9 cellular contexts compared by ENCODE assay signal in the genomic region with DNA sequence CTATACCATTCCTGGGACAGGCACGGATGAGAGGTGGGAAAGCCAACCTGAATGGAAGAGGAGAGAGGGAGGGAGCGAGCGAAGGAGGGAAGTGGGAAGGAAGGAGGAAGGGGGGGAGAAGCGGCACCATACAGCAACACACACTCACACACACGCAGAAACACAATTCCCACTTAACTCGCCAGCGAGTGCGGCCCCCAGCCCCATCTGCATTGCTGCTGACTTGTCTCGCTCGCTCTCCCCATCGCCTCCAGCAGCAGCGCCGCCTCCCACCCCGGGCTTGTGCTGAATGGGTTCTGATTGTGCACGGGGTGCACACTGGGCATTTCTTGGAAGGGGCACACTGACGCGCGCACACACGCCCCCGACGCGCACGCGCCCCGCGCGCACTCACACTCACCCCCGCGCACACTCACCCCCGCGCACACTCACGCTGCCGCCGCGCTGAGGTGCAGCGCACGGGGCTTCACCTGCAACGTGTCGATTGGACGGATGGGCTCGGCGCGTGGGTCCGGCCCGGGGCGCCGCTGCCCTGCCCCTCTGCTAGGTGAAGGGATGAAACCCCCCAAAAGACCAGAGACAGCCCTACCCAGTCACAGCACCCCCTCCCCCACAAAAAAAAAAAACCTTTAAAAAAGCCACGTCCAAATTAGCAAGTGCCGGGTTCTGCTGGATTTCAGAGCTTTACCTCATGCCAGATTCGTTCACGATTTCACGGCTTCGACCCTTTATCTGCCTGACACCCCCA. TPM values are rescaled to one million over a fixed set of nuclear protein-coding genes. Genes with fewer than 3 reads are reported as not detected.
A peak's percentile ranks its signal among the peaks of the same experiment; 100 is the strongest.
DNase-seq lines count a peak whose midpoint lies in the region; ATAC-seq and TF ChIP-seq lines count a peak whose summit lies in the region.
"Had no signal": no experiment of that assay in that cellular context is flagged by ENCODE, and none has a peak within 500 bp of the region (broad histone marks: within the 10 kb centered on the region; RNA-seq: fewer than 3 reads in every experiment).

No MANE protein-coding gene starts in this region.

- H3K27ac Mint-ChIP-seq in activated CD8-positive, alpha-beta T cell treated with anti-CD3 and anti-CD28 coated beads for 36 hours: no peak overlapping the region
- no peak overlapping the region for H3K27ac Mint-ChIP-seq in activated CD8-positive, alpha-beta T cell treated with anti-CD3 and anti-CD28 coated beads, Interleukin-2, amount 10 ng/mL, durations not matched to agents 7 days and 5 days
- H3K27ac Mint-ChIP-seq in activated CD8-positive, alpha-beta memory T cell treated with anti-CD3 and anti-CD28 coated beads, Interleukin-2, amount 10 ng/mL, durations not matched to agents 7 days and 5 days: no peak overlapping the region
- H3K27ac Mint-ChIP-seq in HFFc6: no peak overlapping the region

- peaks cover 3% of the 10 kb centered on the region for H3K9me3 Mint-ChIP-seq in activated CD8-positive, alpha-beta T cell treated with anti-CD3 and anti-CD28 coated beads for 36 hours
- no peaks in the 10 kb centered on the region for H3K9me3 Mint-ChIP-seq in activated CD8-positive, alpha-beta T cell treated with anti-CD3 and anti-CD28 coated beads, Interleukin-2, amount 10 ng/mL, durations not matched to agents 7 days and 5 days (ENCODE audit: insufficient read depth)
- H3K9me3 Mint-ChIP-seq in activated CD8-positive, alpha-beta memory T cell treated with anti-CD3 and anti-CD28 coated beads, Interleukin-2, amount 10 ng/mL, durations not matched to agents 7 days and 5 days (ENCODE audit: low read depth): no peaks in the 10 kb centered on the region
- H3K9me3 Mint-ChIP-seq in HFFc6: peaks cover 55% of the 10 kb centered on the region

- TF ChIP-seq CTCF in activated CD8-positive, alpha-beta T cell treated with anti-CD3 and anti-CD28 coated beads for 36 hours (IDR thresholded peaks at IDR 0.05): no peak
- no peak for TF ChIP-seq CTCF in lung (IDR thresholded peaks at IDR 0.05; ENCODE audit: control extremely low read depth, extremely low read depth)
- TF ChIP-seq CTCF in testis (IDR thresholded peaks at IDR 0.05): no peak
- no peak for TF ChIP-seq CTCF in HFFc6 (IDR thresholded peaks at IDR 0.05)

- ATAC-seq in activated CD8-positive, alpha-beta T cell treated with anti-CD3 and anti-CD28 coated beads for 36 hours: no peak
- ATAC-seq in activated CD8-positive, alpha-beta T cell treated with anti-CD3 and anti-CD28 coated beads, Interleukin-2, amount 10 ng/mL, durations not matched to agents 7 days and 5 days: no peak
- ATAC-seq in lung (ENCODE audit: insufficient read depth, low FRiP score): peak; percentile 41
- no peak for ATAC-seq in activated CD8-positive, alpha-beta memory T cell treated with anti-CD3 and anti-CD28 coated beads, Interleukin-2, amount 10 ng/mL, durations not matched to agents 7 days and 5 days

- H3K4me3 ChIP-seq in lung (no peak overlapping the region), testis (peak overlapping the region; percentile 15 to 47)

- peaks cover 66% of the 10 kb centered on the region for H3K27me3 Mint-ChIP-seq in activated CD8-positive, alpha-beta T cell treated with anti-CD3 and anti-CD28 coated beads for 36 hours
- peaks cover 50% of the 10 kb centered on the region for H3K27me3 Mint-ChIP-seq in activated CD8-positive, alpha-beta T cell treated with anti-CD3 and anti-CD28 coated beads, Interleukin-2, amount 10 ng/mL, durations not matched to agents 7 days and 5 days (ENCODE audit: low read depth)
- peaks cover 55% of the 10 kb centered on the region for H3K27me3 Mint-ChIP-seq in activated CD8-positive, alpha-beta memory T cell treated with anti-CD3 and anti-CD28 coated beads, Interleukin-2, amount 10 ng/mL, durations not matched to agents 7 days and 5 days
- H3K27me3 Mint-ChIP-seq in HFFc6 (ENCODE audit: insufficient read depth): peaks cover 2% of the 10 kb centered on the region

- POLR2A ChIA-PET in activated CD8-positive, alpha-beta T cell treated with anti-CD3 and anti-CD28 coated beads for 36 hours (lab: Charles Lee): no interaction called here
- POLR2A ChIA-PET in activated CD8-positive, alpha-beta T cell treated with anti-CD3 and anti-CD28 coated beads, Interleukin-2, amount 10 ng/mL, durations not matched to agents 7 days and 5 days (lab: Charles Lee): no interaction called here

- intact Hi-C loops in activated CD8-positive, alpha-beta T cell treated with anti-CD3 and anti-CD28 coated beads for 36 hours (cut with micrococcal nuclease): no loop called here
- intact Hi-C loops in testis (cut with DNase I; ENCODE audit: low total_unique reads): no loop called here

- no peaks in the 10 kb centered on the region for H3K36me3 Mint-ChIP-seq in activated CD8-positive, alpha-beta T cell treated with anti-CD3 and anti-CD28 coated beads for 36 hours (ENCODE audit: low read depth)
- H3K36me3 Mint-ChIP-seq in activated CD8-positive, alpha-beta T cell treated with anti-CD3 and anti-CD28 coated beads, Interleukin-2, amount 10 ng/mL, durations not matched to agents 7 days and 5 days (ENCODE audit: low read depth): peaks cover 2% of the 10 kb centered on the region
- H3K36me3 Mint-ChIP-seq in activated CD8-positive, alpha-beta memory T cell treated with anti-CD3 and anti-CD28 coated beads, Interleukin-2, amount 10 ng/mL, durations not matched to agents 7 days and 5 days: no peaks in the 10 kb centered on the region
- peaks cover 4% of the 10 kb centered on the region; the same call in 1 of the 2 replicates for H3K36me3 Mint-ChIP-seq in HFFc6 (ENCODE audit: low read depth)

- no peak for TF ChIP-seq POLR2A in testis (IDR thresholded peaks at IDR 0.05)

- H3K36me3 ChIP-seq in lung (ENCODE audit: control insufficient read depth in 2 of 2, insufficient read depth in 2 of 2, low read length in 2 of 2): no peaks in the 10 kb centered on the region
- no peaks in the 10 kb centered on the region for H3K36me3 ChIP-seq in testis (ENCODE audit: low read depth, missing control alignments)

- CTCF ChIA-PET in activated CD8-positive, alpha-beta T cell treated with anti-CD3 and anti-CD28 coated beads for 36 hours (lab: Charles Lee): no interaction called here
- CTCF ChIA-PET in activated CD8-positive, alpha-beta T cell treated with anti-CD3 and anti-CD28 coated beads, Interleukin-2, amount 10 ng/mL, durations not matched to agents 7 days and 5 days (lab: Charles Lee): no interaction called here
- CTCF ChIA-PET in activated CD8-positive, alpha-beta memory T cell treated with anti-CD3 and anti-CD28 coated beads, Interleukin-2, amount 10 ng/mL, durations not matched to agents 7 days and 5 days (lab: Charles Lee): no interaction called here

- H3K4me3 Mint-ChIP-seq in activated CD8-positive, alpha-beta T cell treated with anti-CD3 and anti-CD28 coated beads for 36 hours: no peak overlapping the region
- no peak overlapping the region for H3K4me3 Mint-ChIP-seq in activated CD8-positive, alpha-beta T cell treated with anti-CD3 and anti-CD28 coated beads, Interleukin-2, amount 10 ng/mL, durations not matched to agents 7 days and 5 days
- no peak overlapping the region for H3K4me3 Mint-ChIP-seq in activated CD8-positive, alpha-beta memory T cell treated with anti-CD3 and anti-CD28 coated beads, Interleukin-2, amount 10 ng/mL, durations not matched to agents 7 days and 5 days
- H3K4me3 Mint-ChIP-seq in HFFc6: no peak overlapping the region

- H3K27ac ChIP-seq in lung (ENCODE audit: low read depth in 1 of 2, low read length in 1 of 2) (no peak overlapping the region), testis (no peak overlapping the region)

- DNase-seq in activated CD8-positive, alpha-beta T cell treated with anti-CD3 and anti-CD28 coated beads for 36 hours: peak; percentile 2
- no peak for DNase-seq in activated CD8-positive, alpha-beta T cell treated with anti-CD3 and anti-CD28 coated beads, Interleukin-2, amount 10 ng/mL, durations not matched to agents 7 days and 5 days
- DNase-seq in astrocyte of the hippocampus (ENCODE audit: low read depth, low spot score) (peak; percentile 43), lung (ENCODE audit: low spot score) (no peak), testis (no peak), globus pallidus (ENCODE audit: low spot score) (no peak), HFFc6 (no peak)
- DNase-seq in activated CD8-positive, alpha-beta memory T cell treated with anti-CD3 and anti-CD28 coated beads, Interleukin-2, amount 10 ng/mL, durations not matched to agents 7 days and 5 days: no peak
- DNase-seq: AML-193 had no signal

- H3K27me3 ChIP-seq in lung (ENCODE audit: control insufficient read depth, insufficient read depth): no peaks in the 10 kb centered on the region
- no peaks in the 10 kb centered on the region for H3K27me3 ChIP-seq in testis

- H3K9me3 ChIP-seq in lung (ENCODE audit: control insufficient read depth in 2 of 2, insufficient read depth in 1 of 2, low read length in 1 of 2): peaks cover 0 to 4% of the 10 kb centered on the region in 2 donors
- H3K9me3 ChIP-seq in testis: no peaks in the 10 kb centered on the region

- H3K4me1 Mint-ChIP-seq in activated CD8-positive, alpha-beta T cell treated with anti-CD3 and anti-CD28 coated beads for 36 hours (ENCODE audit: low read depth): peaks cover 9% of the 10 kb centered on the region
- H3K4me1 Mint-ChIP-seq in activated CD8-positive, alpha-beta T cell treated with anti-CD3 and anti-CD28 coated beads, Interleukin-2, amount 10 ng/mL, durations not matched to agents 7 days and 5 days (ENCODE audit: low read depth): peaks cover 11% of the 10 kb centered on the region
- peaks cover 1% of the 10 kb centered on the region for H3K4me1 Mint-ChIP-seq in activated CD8-positive, alpha-beta memory T cell treated with anti-CD3 and anti-CD28 coated beads, Interleukin-2, amount 10 ng/mL, durations not matched to agents 7 days and 5 days
- H3K4me1 Mint-ChIP-seq in HFFc6 (ENCODE audit: low read depth): no peaks in the 10 kb centered on the region

- H3K4me1 ChIP-seq in lung (ENCODE audit: control insufficient read depth in 2 of 2, insufficient read depth in 2 of 2, low read length in 2 of 2) (peaks cover 0 to 6% of the 10 kb centered on the region in 2 donors), testis (peaks cover 8% of the 10 kb centered on the region)

- 1 to 4% methylated on average over 47 to 53 of the region's 53 CpGs for WGBS in lung, 2 donors
- WGBS in testis, 2 donors: 1% methylated on average over 51 to 53 of the region's 53 CpGs

RNA-seq across cellular contexts. Expression of gene GRIN2B, which starts 0.7 kb away (rescaled TPM):
- total RNA-seq in activated CD8-positive, alpha-beta T cell treated with anti-CD3 and anti-CD28 coated beads for 36 hours: not detected
- not detected for total RNA-seq in activated CD8-positive, alpha-beta T cell treated with anti-CD3 and anti-CD28 coated beads, Interleukin-2, amount 10 ng/mL, durations not matched to agents 7 days and 5 days
- total RNA-seq in lung (1 to 10 TPM in 1 of 2 donors, under 1 TPM in 1; 0.25 to 2.6 TPM), testis (1 to 10 TPM; 1.1 to 1.8 TPM)
- polyA plus RNA-seq in lung (under 1 TPM in 1 of 2 donors, not detected in 1; 0.02 TPM), testis (ENCODE audit: insufficient read depth, low read depth, low replicate concordance) (3.2 TPM)
- not detected for total RNA-seq in activated CD8-positive, alpha-beta memory T cell treated with anti-CD3 and anti-CD28 coated beads, Interleukin-2, amount 10 ng/mL, durations not matched to agents 7 days and 5 days
- total RNA-seq in HFFc6 (2021; fragmentation: NEBNext Ultra II Directional; extraction: Animal tissue kit (Norgen Biotek cat#: 25700)): not detected

Comparison
In these comparisons a context has a peak if more than half of its experiments do, and no peak if none do; other contexts are left out.
1. DNase-seq: peak in activated CD8-positive, alpha-beta T cell treated with anti-CD3 and anti-CD28 coated beads for 36 hours (single experiment) and astrocyte of the hippocampus (single experiment); none in activated CD8-positive, alpha-beta T cell treated with anti-CD3 and anti-CD28 coated beads, Interleukin-2, amount 10 ng/mL, durations not matched to agents 7 days and 5 days (single experiment), lung (single experiment), testis (single experiment), activated CD8-positive, alpha-beta memory T cell treated with anti-CD3 and anti-CD28 coated beads, Interleukin-2, amount 10 ng/mL, durations not matched to agents 7 days and 5 days (single experiment), globus pallidus (single experiment) and HFFc6 (single experiment).